Comparison of ENCODE assay signal across 21 cellular contexts in genomic region chr16:86289304-86289703, GRCh38.
"Had no signal": no experiment of that assay in that cellular context is flagged by ENCODE, and none has a peak within 500 bp of the region (broad histone marks: within the 10 kb centered on the region; RNA-seq: fewer than 3 reads in every experiment).

No MANE protein-coding gene starts in this region.

- H3K4me2 ChIP-seq: hepatocyte had no signal

- H3K79me2 ChIP-seq: hepatocyte had no signal

- H3K4me3 Mint-ChIP-seq: dendritic cell treated with granulocyte-macrophage colony-stimulating factor and Interleukin-4, amounts not matched to agents 40 ng/mL and 50 ng/mL, for 4 days; effector memory CD8-positive, alpha-beta T cell; naive thymus-derived CD4-positive, alpha-beta T cell; nephron progenitor cell; stimulated activated effector memory CD8-positive, alpha-beta T cell treated with anti-CD3 and anti-CD28 coated beads, Interleukin-12 subunit alpha, Interleukin-12 subunit beta, amount 100 ng/mL, for 72 hours had no signal

- H3K36me3 Mint-ChIP-seq: naive thymus-derived CD4-positive, alpha-beta T cell; stimulated activated effector memory CD8-positive, alpha-beta T cell treated with anti-CD3 and anti-CD28 coated beads, Interleukin-12 subunit alpha, Interleukin-12 subunit beta, amount 100 ng/mL, for 72 hours had no signal

- H3K27ac Mint-ChIP-seq: dendritic cell treated with granulocyte-macrophage colony-stimulating factor and Interleukin-4, amounts not matched to agents 40 ng/mL and 50 ng/mL, for 4 days; effector memory CD8-positive, alpha-beta T cell; naive thymus-derived CD4-positive, alpha-beta T cell; nephron progenitor cell; stimulated activated effector memory CD8-positive, alpha-beta T cell treated with anti-CD3 and anti-CD28 coated beads, Interleukin-12 subunit alpha, Interleukin-12 subunit beta, amount 100 ng/mL, for 72 hours had no signal

- H2AFZ ChIP-seq: hepatocyte had no signal

- H3K27ac ChIP-seq: esophagus squamous epithelium, hepatocyte, ovary, right lobe of liver, suprapubic skin, thyroid gland, upper lobe of right lung had no signal

- H3K4me1 Mint-ChIP-seq: stimulated activated effector memory CD8-positive, alpha-beta T cell treated with anti-CD3 and anti-CD28 coated beads, Interleukin-12 subunit alpha, Interleukin-12 subunit beta, amount 100 ng/mL, for 72 hours had no signal

- H3K4me1 ChIP-seq: right lobe of liver, suprapubic skin, thyroid gland had no signal

- H3K9me3 ChIP-seq: esophagus squamous epithelium, ovary, right lobe of liver, suprapubic skin, thyroid gland, upper lobe of right lung had no signal

- H3K4me3 ChIP-seq: esophagus squamous epithelium, hepatocyte, lung, ovary, right lobe of liver, suprapubic skin, thyroid gland, upper lobe of right lung had no signal

- DNase-seq: cerebellar nuclear complex; effector memory CD8-positive, alpha-beta T cell; esophagus squamous epithelium; foreskin fibroblast; left colon; left ventricle myocardium superior; mesendoderm; naive thymus-derived CD4-positive, alpha-beta T cell; nephron progenitor cell; ovary; stimulated activated CD4-positive, alpha-beta T cell treated with anti-CD3 and anti-CD28 coated beads, Interleukin-4, amount 100 ng/mL, for 1 hour; stimulated activated CD8-positive, alpha-beta memory T cell treated with anti-CD3 and anti-CD28 coated beads, Interleukin-4, amount 100 ng/mL, for 48 hours; stimulated activated naive CD8-positive, alpha-beta T cell treated with anti-CD3 and anti-CD28 coated beads, Interleukin-15, Interleukin-2, amounts not matched to agents 100 U/mL and 50 U/mL, for 24 hours; thyroid gland; upper lobe of right lung had no signal

- H3K9me3 Mint-ChIP-seq: dendritic cell treated with granulocyte-macrophage colony-stimulating factor and Interleukin-4, amounts not matched to agents 40 ng/mL and 50 ng/mL, for 4 days; effector memory CD8-positive, alpha-beta T cell; nephron progenitor cell; stimulated activated effector memory CD8-positive, alpha-beta T cell treated with anti-CD3 and anti-CD28 coated beads, Interleukin-12 subunit alpha, Interleukin-12 subunit beta, amount 100 ng/mL, for 72 hours had no signal

- ATAC-seq: effector memory CD8-positive, alpha-beta T cell; left colon; left ventricle myocardium superior; naive thymus-derived CD4-positive, alpha-beta T cell; right lobe of liver; stimulated activated effector memory CD8-positive, alpha-beta T cell treated with anti-CD3 and anti-CD28 coated beads, Interleukin-12 subunit alpha, Interleukin-12 subunit beta, amount 100 ng/mL, for 72 hours; stimulated activated naive CD8-positive, alpha-beta T cell treated with anti-CD3 and anti-CD28 coated beads, Interleukin-15, Interleukin-2, amounts not matched to agents 100 U/mL and 50 U/mL, for 24 hours; upper lobe of right lung had no signal

- H3K36me3 ChIP-seq: esophagus squamous epithelium, ovary, right lobe of liver, suprapubic skin, thyroid gland, upper lobe of right lung had no signal

- H3K27me3 ChIP-seq: ovary, right lobe of liver, thyroid gland had no signal
